ENCODE assay signal across 17 cellular contexts in genomic region chr2:38981670-38982357, GRCh38.
DNase-seq lines count a peak whose midpoint lies in the region; FAIRE-seq and TF ChIP-seq lines count a peak whose summit lies in the region.
"Had no signal": no experiment of that assay in that cellular context is flagged by ENCODE, and none has a peak within 500 bp of the region (broad histone marks: within the 10 kb centered on the region; RNA-seq: fewer than 3 reads in every experiment).

No MANE protein-coding gene starts in this region.

- H3K27ac ChIP-seq in ovary, result no peak overlapping the region
- H3K27ac ChIP-seq: C4-2B had no signal

- H3K4me1 Mint-ChIP-seq in activated CD4-positive, alpha-beta T cell treated with anti-CD3 and anti-CD28 coated beads, Interleukin-2, amount 10 ng/mL, durations not matched to agents 7 days and 5 days, result no peaks in the 10 kb centered on the region

- TF ChIP-seq POLR2A in H54 (IDR thresholded peaks at IDR 0.05; ENCODE audit: low read depth, low read length) (no peak), ovary (IDR thresholded peaks at IDR 0.05) (no peak)

- no peak for TF ChIP-seq CTCF in ovary (IDR thresholded peaks at IDR 0.05)

- no peaks in the 10 kb centered on the region for H3K4me1 ChIP-seq in ovary (ENCODE audit: insufficient read depth)
- H3K4me1 ChIP-seq: Caco-2 had no signal

- no peak for DNase-seq in activated CD4-positive, alpha-beta T cell treated with anti-CD3 and anti-CD28 coated beads, Interleukin-2, amount 10 ng/mL, durations not matched to agents 7 days and 5 days
- DNase-seq in activated CD4-positive, alpha-beta T cell treated with anti-CD3 and anti-CD28 coated beads, Interleukin-2, amount 50 U/mL, for 48 hours, result no peak
- DNase-seq in H54 (ENCODE audit: insufficient read length, low spot score) (no peak), NCI-H1930 (lab: John Stamatoyannopoulos, UW) (peak; percentile 73 to 77), ovary (no peak), C1 segment of cervical spinal cord (lab: John Stamatoyannopoulos, UW) (no peak)
- DNase-seq: Caco-2; CD4-positive, CD25-positive, alpha-beta regulatory T cell; CD8-positive, alpha-beta T cell; DMS153; DND-41; GOT3; H7; HCEC 1CT had no signal

- no peaks in the 10 kb centered on the region for H3K9me3 ChIP-seq in ovary
- H3K9me3 ChIP-seq: Caco-2 had no signal

- H3K4me3 ChIP-seq in ovary, result no peak overlapping the region

- H3K4me3 Mint-ChIP-seq in activated CD4-positive, alpha-beta T cell treated with anti-CD3 and anti-CD28 coated beads, Interleukin-2, amount 10 ng/mL, durations not matched to agents 7 days and 5 days, result no peak overlapping the region
- H3K4me3 Mint-ChIP-seq: CD4-positive, CD25-positive, alpha-beta regulatory T cell; CD8-positive, alpha-beta T cell had no signal

- FAIRE-seq in H54 (lab: Jason Lieb, UNC), result peak; percentile 33
- FAIRE-seq: G401.6, GM12892 had no signal

- H3K36me3 Mint-ChIP-seq in activated CD4-positive, alpha-beta T cell treated with anti-CD3 and anti-CD28 coated beads, Interleukin-2, amount 10 ng/mL, durations not matched to agents 7 days and 5 days (ENCODE audit: low read depth), result peaks cover 42% of the 10 kb centered on the region

- WGBS in ovary, 3 donors, result 90 to 94% (median 92%) methylated on average over 8 of the region's 8 CpGs

- intact Hi-C loops in ovary (cut with DNase I), result no loop called here

- H3K27me3 ChIP-seq in ovary, result no peaks in the 10 kb centered on the region

- no peaks in the 10 kb centered on the region for H3K36me3 ChIP-seq in ovary

- peak overlapping the region; percentile 47 for H3K27ac Mint-ChIP-seq in activated CD4-positive, alpha-beta T cell treated with anti-CD3 and anti-CD28 coated beads, Interleukin-2, amount 10 ng/mL, durations not matched to agents 7 days and 5 days
- H3K27ac Mint-ChIP-seq: CD4-positive, CD25-positive, alpha-beta regulatory T cell; CD8-positive, alpha-beta T cell had no signal

- POLR2A ChIA-PET in activated CD4-positive, alpha-beta T cell treated with anti-CD3 and anti-CD28 coated beads, Interleukin-2, amount 10 ng/mL, durations not matched to agents 7 days and 5 days (lab: Charles Lee), result no interaction called here

- H3K27me3 Mint-ChIP-seq in activated CD4-positive, alpha-beta T cell treated with anti-CD3 and anti-CD28 coated beads, Interleukin-2, amount 10 ng/mL, durations not matched to agents 7 days and 5 days, result no peaks in the 10 kb centered on the region
- H3K27me3 Mint-ChIP-seq: CD4-positive, CD25-positive, alpha-beta regulatory T cell had no signal

- no peaks in the 10 kb centered on the region for H3K9me3 Mint-ChIP-seq in activated CD4-positive, alpha-beta T cell treated with anti-CD3 and anti-CD28 coated beads, Interleukin-2, amount 10 ng/mL, durations not matched to agents 7 days and 5 days
- H3K9me3 Mint-ChIP-seq: CD4-positive, CD25-positive, alpha-beta regulatory T cell; CD8-positive, alpha-beta T cell had no signal

- CTCF ChIA-PET in activated CD4-positive, alpha-beta T cell treated with anti-CD3 and anti-CD28 coated beads, Interleukin-2, amount 10 ng/mL, durations not matched to agents 7 days and 5 days (lab: Charles Lee), result no interaction called here

- TF ChIP-seq EP300 in ovary (IDR thresholded peaks at IDR 0.05), result no peak

Comparison
In these comparisons a context has a peak if more than half of its experiments do, and no peak if none do; other contexts are left out.
1. DNase-seq: peak in NCI-H1930 (2 of 2); none in activated CD4-positive, alpha-beta T cell treated with anti-CD3 and anti-CD28 coated beads, Interleukin-2, amount 10 ng/mL, durations not matched to agents 7 days and 5 days (single experiment), activated CD4-positive, alpha-beta T cell treated with anti-CD3 and anti-CD28 coated beads, Interleukin-2, amount 50 U/mL, for 48 hours (0 of 2), H54 (single experiment), ovary (0 of 5) and C1 segment of cervical spinal cord (0 of 14).